ENCODE assay signal across 9 cellular contexts in genomic region chr3:127694467-127695215, GRCh38. TPM values are rescaled to one million over a fixed set of nuclear protein-coding genes. Genes with fewer than 3 reads are reported as not detected.
DNase-seq lines count a peak whose midpoint lies in the region; ATAC-seq and TF ChIP-seq lines count a peak whose summit lies in the region.
"Had no signal": no experiment of that assay in that cellular context is flagged by ENCODE, and none has a peak within 500 bp of the region (broad histone marks: within the 10 kb centered on the region; RNA-seq: fewer than 3 reads in every experiment).

No MANE protein-coding gene starts in this region.

- DNase-seq in MG63 (peak; percentile 59), SW480 (ENCODE audit: low spot score) (peak; percentile 72), dermis blood vessel endothelial cell (peak; percentile 58), COLO829 (ENCODE audit: low spot score) (no peak), coronary artery (ENCODE audit: low spot score) (no peak), Ammon's horn (ENCODE audit: low spot score) (no peak)
- peak in 8 of 10 donors; percentile 27 to 74 (median 43) for DNase-seq in naive thymus-derived CD8-positive, alpha-beta T cell

- no peaks in the 10 kb centered on the region for H3F3A ChIP-seq in DOHH2 (ENCODE audit: control insufficient read depth, insufficient read depth)

- peak; percentile 78 to 89 for ATAC-seq in naive thymus-derived CD8-positive, alpha-beta T cell

- peaks cover 17% of the 10 kb centered on the region for H3K4me1 ChIP-seq in DOHH2 (ENCODE audit: control insufficient read depth, low read length)

- H3K4me2 ChIP-seq in DOHH2 (ENCODE audit: low read length) = no peak overlapping the region

- H3K36me3 ChIP-seq in DOHH2 (ENCODE audit: control insufficient read depth, low read length) (no peaks in the 10 kb centered on the region), MG63 (peaks cover 28% of the 10 kb centered on the region)

- no peak overlapping the region for H3K27ac ChIP-seq in DOHH2 (ENCODE audit: low read depth, low read length)
- peak overlapping the region in 1 of 2 donors; percentile 96 for H3K27ac ChIP-seq in coronary artery
- H3K27ac ChIP-seq: SK-N-MC had no signal

- peak; percentile 49 for TF ChIP-seq CTCF in DOHH2 (IDR thresholded peaks at IDR 0.05; ENCODE audit: low read depth, low read length, poor library complexity, severe bottlenecking)
- TF ChIP-seq CTCF in coronary artery (IDR thresholded peaks at IDR 0.05) = no peak

- no peaks in the 10 kb centered on the region for H3K9me3 Mint-ChIP-seq in naive thymus-derived CD8-positive, alpha-beta T cell

- H3K27me3 ChIP-seq in DOHH2 (ENCODE audit: control insufficient read depth, low read length) = no peaks in the 10 kb centered on the region
- no peaks in the 10 kb centered on the region for H3K27me3 ChIP-seq in MG63

- H3K4me3 ChIP-seq in DOHH2 (ENCODE audit: low read length) (no peak overlapping the region), MG63 (no peak overlapping the region), coronary artery (no peak overlapping the region)
- H3K4me3 ChIP-seq: SK-N-MC had no signal

- no peak overlapping the region for H3K27ac Mint-ChIP-seq in naive thymus-derived CD8-positive, alpha-beta T cell

- H3K36me3 Mint-ChIP-seq in naive thymus-derived CD8-positive, alpha-beta T cell = no peaks in the 10 kb centered on the region

- H3K4me3 Mint-ChIP-seq in naive thymus-derived CD8-positive, alpha-beta T cell = no peak overlapping the region

- no peaks in the 10 kb centered on the region for H3K9me2 ChIP-seq in DOHH2 (replicated peaks; ENCODE audit: control insufficient read depth, low read length)

- H3K9me3 ChIP-seq in DOHH2 (ENCODE audit: control insufficient read depth, insufficient read depth, low read length) (no peaks in the 10 kb centered on the region), MG63 (no peaks in the 10 kb centered on the region)

- peaks cover 0 to 7% (median 4%) of the 10 kb centered on the region in 4 donors for H3K4me1 Mint-ChIP-seq in naive thymus-derived CD8-positive, alpha-beta T cell

- H3K79me2 ChIP-seq in DOHH2 (ENCODE audit: control insufficient read depth, low read length) = no peaks in the 10 kb centered on the region

- H4K20me1 ChIP-seq in DOHH2 (ENCODE audit: control insufficient read depth, insufficient read depth, low read depth, low read length) = no peaks in the 10 kb centered on the region

- H3K27me3 Mint-ChIP-seq in naive thymus-derived CD8-positive, alpha-beta T cell = peaks cover 0 to 2% (median 0%) of the 10 kb centered on the region in 5 donors

- POLR2A ChIA-PET in naive thymus-derived CD8-positive, alpha-beta T cell (lab: Charles Lee) = interaction anchor here (0.6 to 0.9 kb wide), 2 partner anchors 36 to 65 kb away, joined by 4 to 6 read pairs; no protein-coding TSS in a partner anchor

RNA-seq across cellular contexts. Expression of gene ABTB1, which starts 21.9 kb away (rescaled TPM):
- 16.0 and 21.0 TPM in 2 replicates for total RNA-seq in MG63 (2014; rRNA removed; shearing (Covaris generic); ENCODE audit: low replicate concordance)
- 12.8 and 14.4 TPM in 2 replicates for total RNA-seq in dermis blood vessel endothelial cell
- total RNA-seq in naive thymus-derived CD8-positive, alpha-beta T cell = 100 to 1,000 TPM; 183 to 187 TPM
- 10 to 100 TPM; 58.6 to 71.9 (median 60.9) TPM for polyA plus RNA-seq in naive thymus-derived CD8-positive, alpha-beta T cell

Comparison
In these comparisons a context has a peak if more than half of its experiments do, and no peak if none do; other contexts are left out.
1. DNase-seq: peak in MG63 (single experiment), SW480 (single experiment), dermis blood vessel endothelial cell (single experiment) and naive thymus-derived CD8-positive, alpha-beta T cell (8 of 10); none in COLO829 (single experiment), coronary artery (single experiment) and Ammon's horn (single experiment).